In the genomic region with DNA sequence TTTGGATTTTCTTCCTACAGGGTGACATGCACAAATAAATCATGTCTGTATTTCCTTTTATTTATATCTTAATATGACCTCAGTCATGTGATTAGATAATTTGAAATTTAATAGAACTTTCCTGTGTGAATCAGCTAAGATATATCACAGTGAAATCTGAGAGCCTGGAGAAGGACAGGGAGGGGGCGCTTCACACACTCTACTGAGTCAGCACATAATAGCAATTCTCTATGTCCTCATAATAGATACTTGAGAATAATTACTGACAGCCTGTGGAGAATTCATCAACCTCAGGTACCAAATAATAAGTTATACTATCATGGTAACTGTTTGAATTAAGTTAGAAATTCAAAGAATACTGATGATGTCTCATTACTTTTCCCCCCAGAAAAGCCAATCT, we compare ENCODE assay signal across 25 cellular contexts.
"Had no signal": no experiment of that assay in that cellular context is flagged by ENCODE, and none has a peak within 500 bp of the region (broad histone marks: within the 10 kb centered on the region; RNA-seq: fewer than 3 reads in every experiment).

No MANE protein-coding gene starts in this region.

- H3K27ac ChIP-seq: brain microvascular endothelial cell, SK-N-MC, WERI-Rb-1 had no signal

- FAIRE-seq: colon, K562 had no signal

- H3K4me3 ChIP-seq: K562, SK-N-MC had no signal

- DNase-seq: activated CD4-positive, alpha-beta memory T cell treated with anti-CD3 and anti-CD28 coated beads, Interleukin-2, amount 10 ng/mL, durations not matched to agents 7 days and 5 days; activated CD4-positive, alpha-beta T cell treated with anti-CD3 and anti-CD28 coated beads for 36 hours; activated CD4-positive, alpha-beta T cell treated with anti-CD3 and anti-CD28 coated beads, Interleukin-2, amount 50 U/mL, for 1 hour; activated gamma-delta T cell treated with Interleukin-2 at 50 U/mL for 16 hours; activated naive CD4-positive, alpha-beta T cell treated with anti-CD3 and anti-CD28 coated beads, Interleukin-2, amount 10 ng/mL, durations not matched to agents 7 days and 5 days; activated naive CD8-positive, alpha-beta T cell treated with anti-CD3 and anti-CD28 coated beads for 36 hours; activated T-cell treated with anti-CD3 and anti-CD28 coated beads for 4 hours; activated T-cell treated with anti-CD3 and anti-CD28 coated beads, Interleukin-2, amount 50 U/mL, for 48 hours; brain microvascular endothelial cell; cerebellar nuclear complex; Karpas-422; MM.1S; NCI-H2029; NCI-H510A treated with DMSO at 0.1 percent for 48 hours; NCI-H774; NK-92 treated with Interleukin-12 subunit alpha and Interleukin-12 subunit beta, amount 100 ng/mL, for 24 hours; OCI-M1; RPMI8226; T-helper 1 cell; WERI-Rb-1 had no signal

- H3K27me3 ChIP-seq: brain microvascular endothelial cell had no signal

- ATAC-seq: activated CD4-positive, alpha-beta T cell treated with anti-CD3 and anti-CD28 coated beads for 36 hours; K562; Panc1; Right ventricle myocardium inferior had no signal

- H3K36me3 ChIP-seq: brain microvascular endothelial cell, WERI-Rb-1 had no signal
